In the genomic region with DNA sequence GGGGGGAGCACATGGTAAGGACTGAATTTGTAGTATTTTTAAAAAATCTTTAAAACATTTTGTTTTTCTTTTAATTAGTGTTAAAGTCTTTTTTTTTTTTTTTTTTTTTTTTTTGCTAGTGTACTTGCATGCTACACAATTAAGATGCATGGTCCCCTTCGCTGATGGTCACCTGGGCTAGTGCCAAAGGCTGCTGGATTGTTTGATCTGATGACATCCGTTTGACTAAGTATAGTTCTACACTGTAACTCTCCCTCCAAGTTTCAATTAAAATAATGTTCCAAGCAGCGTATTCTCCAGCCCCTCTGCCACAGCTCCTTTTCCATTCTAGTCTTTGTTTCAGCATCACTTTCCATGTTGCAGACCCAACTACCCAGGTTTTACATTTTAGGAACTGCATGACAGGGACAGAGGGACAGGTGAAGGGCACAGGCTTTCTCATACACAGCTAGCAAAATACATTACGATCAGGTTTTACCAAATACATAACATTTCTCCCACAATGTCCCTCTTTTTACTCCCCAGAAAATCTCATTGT, we compare ENCODE assay signal across 7 cellular contexts. TPM values are rescaled to one million over a fixed set of nuclear protein-coding genes. Genes with fewer than 3 reads are reported as not detected.
DNase-seq lines count a peak whose midpoint lies in the region; ATAC-seq and TF ChIP-seq lines count a peak whose summit lies in the region.

No MANE protein-coding gene starts in this region.

- H2AFZ ChIP-seq in OCI-LY3 (ENCODE audit: low read depth, low read length) = peak overlapping the region; percentile 88

- H3K27me3 ChIP-seq in OCI-LY3 (ENCODE audit: low read depth, low read length) (no peaks in the 10 kb centered on the region), esophagus muscularis mucosa (no peaks in the 10 kb centered on the region)

- peak overlapping the region; percentile 95 for H3K4me2 ChIP-seq in OCI-LY3 (ENCODE audit: low read length)

- no peak for TF ChIP-seq CTCF in OCI-LY3 (IDR thresholded peaks at IDR 0.05; ENCODE audit: low read depth, low read length)
- no peak for TF ChIP-seq CTCF in esophagus muscularis mucosa (IDR thresholded peaks at IDR 0.05)
- no peak for TF ChIP-seq CTCF in progenitor cell of endocrine pancreas (IDR thresholded peaks at IDR 0.05; ENCODE audit: unreplicated experiment)
- no peak for TF ChIP-seq CTCF in GM20000 (IDR thresholded peaks at IDR 0.05; ENCODE audit: extremely low read depth, missing control alignments)

- 7% methylated on average over 4 of the region's 4 CpGs for WGBS in esophagus muscularis mucosa

- peak overlapping the region; percentile 81 for H3K4me3 Mint-ChIP-seq in progenitor cell of endocrine pancreas (ENCODE audit: low read depth)

- H3K4me3 ChIP-seq in OCI-LY3 (ENCODE audit: low read length) (peak overlapping the region; percentile 99), esophagus muscularis mucosa (peak overlapping the region; percentile 79 to 93 (median 86))

- peaks cover 25% of the 10 kb centered on the region for H3K79me2 ChIP-seq in OCI-LY3 (ENCODE audit: low read length)

- peak overlapping the region; percentile 88 for H3K9ac ChIP-seq in OCI-LY3 (ENCODE audit: low read length)

- H3K4me1 ChIP-seq in OCI-LY3 (ENCODE audit: low read length) = peaks cover 15% of the 10 kb centered on the region
- H3K4me1 ChIP-seq in esophagus muscularis mucosa = peaks cover 19 to 39% (median 38%) of the 10 kb centered on the region in 4 donors

- TF ChIP-seq EP300 in esophagus muscularis mucosa (IDR thresholded peaks at IDR 0.05) = no peak

- DNase-seq in esophagus muscularis mucosa (ENCODE audit: extremely low spot score) = no peak
- no peak for DNase-seq in progenitor cell of endocrine pancreas (ENCODE audit: low spot score, unreplicated experiment)
- DNase-seq in HCEC 1CT = no peak
- no peak for DNase-seq in GM20000 (ENCODE audit: low spot score)
- no peak for DNase-seq in activated CD4-positive, CD25-positive, alpha-beta regulatory T cell (lab: John Stamatoyannopoulos, UW)

- TF ChIP-seq POLR2A in esophagus muscularis mucosa (IDR thresholded peaks at IDR 0.05; ENCODE audit: low read depth) = no peak

- peak; percentile 5 for ATAC-seq in GM18909 (IDR thresholded peaks at IDR 0.05; ENCODE audit: poor library complexity, unreplicated experiment)

- no peaks in the 10 kb centered on the region for H4K20me1 ChIP-seq in OCI-LY3 (ENCODE audit: insufficient read depth, low read length)

- H3K9me3 Mint-ChIP-seq in progenitor cell of endocrine pancreas (ENCODE audit: low read depth) = no peaks in the 10 kb centered on the region

- H3K4me1 Mint-ChIP-seq in progenitor cell of endocrine pancreas (ENCODE audit: low read depth) = peaks cover 14% of the 10 kb centered on the region

- H3K36me3 ChIP-seq in OCI-LY3 (replicated peaks; ENCODE audit: low read depth, low read length) = no peaks in the 10 kb centered on the region
- H3K36me3 ChIP-seq in esophagus muscularis mucosa = no peaks in the 10 kb centered on the region

- H3K9me3 ChIP-seq in OCI-LY3 (ENCODE audit: insufficient read depth, low read length) = no peaks in the 10 kb centered on the region
- H3K9me3 ChIP-seq in esophagus muscularis mucosa = no peaks in the 10 kb centered on the region

- peak overlapping the region; percentile 73 for H3K27ac Mint-ChIP-seq in progenitor cell of endocrine pancreas

- intact Hi-C loops in esophagus muscularis mucosa (cut with DNase I) = loop anchor here (2.0 to 10.0 kb wide), 3 partner anchors 47 to 221 kb away; a partner anchor contains a TSS

- H3K27ac ChIP-seq in OCI-LY3 (ENCODE audit: low read length) (no peak overlapping the region; the same call in 1 of the 2 replicates), esophagus muscularis mucosa (replicated peaks in 1 of 4) (peak overlapping the region; percentile 87 to 93 (median 88))

- peaks cover 7% of the 10 kb centered on the region for H3K27me3 Mint-ChIP-seq in progenitor cell of endocrine pancreas

- no peaks in the 10 kb centered on the region for H3K36me3 Mint-ChIP-seq in progenitor cell of endocrine pancreas (ENCODE audit: insufficient read depth)

RNA-seq across cellular contexts. Expression of a gene that starts 0.9 kb away (rescaled TPM):
- total RNA-seq in esophagus muscularis mucosa (10 to 100 TPM; 17.9 to 30.2 (median 22.4) TPM), progenitor cell of endocrine pancreas (32.0 and 33.8 TPM in 2 replicates)
